14 cellular contexts compared by ENCODE assay signal in genomic region chr4:56272003-56272402, GRCh38.
DNase-seq lines count a peak whose midpoint lies in the region; ATAC-seq and TF ChIP-seq lines count a peak whose summit lies in the region.
"Had no signal": no experiment of that assay in that cellular context is flagged by ENCODE, and none has a peak within 500 bp of the region (broad histone marks: within the 10 kb centered on the region; RNA-seq: fewer than 3 reads in every experiment).

No MANE protein-coding gene starts in this region.

- H2AFZ ChIP-seq in OCI-LY7 (ENCODE audit: low read length): no peak overlapping the region
- H2AFZ ChIP-seq: GM23248 had no signal

- ATAC-seq in left colon (peak; percentile 84), HG03159 (IDR thresholded peaks at IDR 0.05; ENCODE audit: unreplicated experiment) (no peak)
- ATAC-seq: A549, HCT116 had no signal

- DNase-seq in left colon (peak; percentile 69 to 82), mucosa of gallbladder (ENCODE audit: low spot score) (peak; percentile 63), OCI-LY7 (ENCODE audit: low spot score) (no peak), hippocampal formation (lab: John Stamatoyannopoulos, UW) (no peak)
- no peak for DNase-seq in activated CD8-positive, alpha-beta memory T cell treated with anti-CD3 and anti-CD28 coated beads, Interleukin-2, amount 50 U/mL, for 48 hours
- DNase-seq: Caco-2; CD8-positive, alpha-beta memory T cell; DMS53; GM23248; IMR-90 had no signal

- no peaks in the 10 kb centered on the region for H3K9me2 ChIP-seq in OCI-LY7 (ENCODE audit: insufficient read depth, low read length)

- H3K36me3 ChIP-seq in rectal smooth muscle tissue (ENCODE audit: control insufficient read depth, insufficient read depth, low read length): no peaks in the 10 kb centered on the region
- H3K36me3 ChIP-seq in OCI-LY7 (ENCODE audit: insufficient read depth, low read length): no peaks in the 10 kb centered on the region; the same call in 1 of the 2 replicates

- no peaks in the 10 kb centered on the region for H3K9me3 ChIP-seq in OCI-LY7 (ENCODE audit: low read length)
- H3K9me3 ChIP-seq: A549, Caco-2 had no signal

- POLR2A ChIA-PET in OCI-LY7 (lab: Charles Lee): interaction anchor here (0.6 kb wide), 1 partner anchor 760 kb away, joined by 3 read pairs; no protein-coding TSS in a partner anchor

- BruUV-seq in OCI-LY7 (replicated peaks; lab: Mats Ljungman, UMichigan): no TSS peak

- H3K27ac ChIP-seq in rectal smooth muscle tissue (ENCODE audit: low read depth, low read length) (no peak overlapping the region), OCI-LY7 (ENCODE audit: low read depth, low read length, poor library complexity, severe bottlenecking) (no peak overlapping the region)
- H3K27ac ChIP-seq: A549, GM23248 had no signal

- no peak overlapping the region for H3K9ac ChIP-seq in rectal smooth muscle tissue (ENCODE audit: low read length)
- H3K9ac ChIP-seq: GM23248 had no signal

- H3K4me3 ChIP-seq in rectal smooth muscle tissue (ENCODE audit: low read length) (peak overlapping the region; percentile 51), OCI-LY7 (ENCODE audit: low read depth, low read length, poor library complexity, severe bottlenecking) (no peak overlapping the region)
- H3K4me3 ChIP-seq: A549, GM23248 had no signal

- H3K4me2 ChIP-seq in OCI-LY7 (ENCODE audit: low read length): no peak overlapping the region
- H3K4me2 ChIP-seq: A549 had no signal

- CTCF ChIA-PET in OCI-LY7 (lab: Charles Lee; ENCODE audit: unreplicated experiment): no interaction called here

- H3K4me1 ChIP-seq in rectal smooth muscle tissue (ENCODE audit: control insufficient read depth, insufficient read depth, low read length) (no peaks in the 10 kb centered on the region), OCI-LY7 (ENCODE audit: insufficient read depth, low read length, poor library complexity, severe bottlenecking) (no peaks in the 10 kb centered on the region)
- H3K4me1 ChIP-seq: A549, Caco-2 had no signal

- H3K27me3 ChIP-seq in rectal smooth muscle tissue (ENCODE audit: control insufficient read depth, insufficient read depth, low read length): no peaks in the 10 kb centered on the region

- TF ChIP-seq CTCF in OCI-LY7 (conservative IDR thresholded peaks at IDR 0.05; ENCODE audit: low read length): no peak

- no peaks in the 10 kb centered on the region for H4K20me1 ChIP-seq in OCI-LY7 (ENCODE audit: insufficient read depth, low read length)

- intact Hi-C loops in left colon (cut with DNase I, micrococcal nuclease): no loop called here
- intact Hi-C loops in OCI-LY7 (cut with micrococcal nuclease; ENCODE audit: unreplicated experiment): no loop called here

- H3K79me2 ChIP-seq in OCI-LY7 (ENCODE audit: insufficient read depth, low read depth, low read length): no peaks in the 10 kb centered on the region

Comparison
In these comparisons a context has a peak if more than half of its experiments do, and no peak if none do; other contexts are left out.
1. DNase-seq: peak in left colon (2 of 2) and mucosa of gallbladder (single experiment); none in activated CD8-positive, alpha-beta memory T cell treated with anti-CD3 and anti-CD28 coated beads, Interleukin-2, amount 50 U/mL, for 48 hours (single experiment), OCI-LY7 (single experiment) and hippocampal formation (0 of 2).